8 cellular contexts compared by ENCODE assay signal in the genomic region with DNA sequence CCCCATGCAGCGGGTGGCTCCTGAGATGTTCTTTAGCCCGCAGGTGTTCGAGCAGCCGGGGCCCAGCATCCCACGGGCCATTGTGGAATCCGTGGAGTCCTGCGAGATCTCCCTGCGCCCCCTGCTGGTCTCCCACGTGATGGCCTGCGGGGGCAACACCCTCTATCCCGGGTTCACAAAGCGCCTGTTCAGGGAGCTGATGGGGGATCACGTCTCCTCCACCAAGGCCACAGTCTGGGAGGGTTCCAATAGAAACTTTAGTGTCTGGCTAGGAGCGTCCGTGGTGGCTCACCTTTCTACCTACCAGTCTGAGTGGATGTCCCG.
A peak's percentile ranks its signal among the peaks of the same experiment; 100 is the strongest.
DNase-seq lines count a peak whose midpoint lies in the region; ATAC-seq and TF ChIP-seq lines count a peak whose summit lies in the region.

No MANE protein-coding gene starts in this region.

- intact Hi-C loops in sigmoid colon (cut with DNase I): loop anchor here (10.0 kb wide), 1 partner anchor 161 kb away; no protein-coding TSS in a partner anchor

- H3K27ac Mint-ChIP-seq in activated naive CD4-positive, alpha-beta T cell treated with anti-CD3 and anti-CD28 coated beads, Interleukin-2, amount 10 ng/mL, durations not matched to agents 7 days and 5 days: no peak overlapping the region
- no peak overlapping the region for H3K27ac Mint-ChIP-seq in glutamatergic neuron (ENCODE audit: unreplicated experiment)

- H3K4me1 ChIP-seq in sigmoid colon: peaks cover 0 to 3% (median 0%) of the 10 kb centered on the region in 4 donors

- TF ChIP-seq CTCF in glutamatergic neuron (IDR thresholded peaks at IDR 0.05; ENCODE audit: partially characterized antibody, unreplicated experiment) (peak; percentile 73), sigmoid colon (IDR thresholded peaks at IDR 0.05) (peak in 3 of 4 experiments; percentile 21 to 36 (median 23))

- CTCF ChIA-PET in activated naive CD4-positive, alpha-beta T cell treated with anti-CD3 and anti-CD28 coated beads, Interleukin-2, amount 10 ng/mL, durations not matched to agents 7 days and 5 days (lab: Charles Lee): interaction anchor here (1.3 to 1.7 kb wide), 2 partner anchors 10 to 165 kb away, joined by 3 to 4 read pairs; no protein-coding TSS in a partner anchor

- no peaks in the 10 kb centered on the region for H3K9me3 ChIP-seq in sigmoid colon

- 14 to 35% methylated on average over 16 of the region's 16 CpGs for WGBS in sigmoid colon, 2 donors

- H3K36me3 ChIP-seq in sigmoid colon: no peaks in the 10 kb centered on the region

- no peak overlapping the region for H3K4me3 Mint-ChIP-seq in activated naive CD4-positive, alpha-beta T cell treated with anti-CD3 and anti-CD28 coated beads, Interleukin-2, amount 10 ng/mL, durations not matched to agents 7 days and 5 days
- no peak overlapping the region for H3K4me3 Mint-ChIP-seq in glutamatergic neuron (ENCODE audit: unreplicated experiment)

- peaks cover 6% of the 10 kb centered on the region for H3K27me3 Mint-ChIP-seq in activated naive CD4-positive, alpha-beta T cell treated with anti-CD3 and anti-CD28 coated beads, Interleukin-2, amount 10 ng/mL, durations not matched to agents 7 days and 5 days
- peaks cover 2% of the 10 kb centered on the region for H3K27me3 Mint-ChIP-seq in glutamatergic neuron (ENCODE audit: unreplicated experiment)

- peak; percentile 43 for DNase-seq in activated naive CD4-positive, alpha-beta T cell treated with anti-CD3 and anti-CD28 coated beads, Interleukin-2, amount 10 ng/mL, durations not matched to agents 7 days and 5 days
- no peak for DNase-seq in activated naive CD4-positive, alpha-beta T cell treated with Interleukin-2 at 50 U/mL for 16 hours
- DNase-seq in SK-MEL-5 (ENCODE audit: low read depth, low spot score): peak; percentile 38
- peak; percentile 79 for DNase-seq in glutamatergic neuron
- DNase-seq in sigmoid colon: no peak
- no peak for DNase-seq in NCI-H2081 treated with DMSO at 0.1 percent for 48 hours (lab: John Stamatoyannopoulos, UW)
- no peak for DNase-seq in GDM1 (lab: John Stamatoyannopoulos, UW)

- H3K4me1 Mint-ChIP-seq in activated naive CD4-positive, alpha-beta T cell treated with anti-CD3 and anti-CD28 coated beads, Interleukin-2, amount 10 ng/mL, durations not matched to agents 7 days and 5 days: no peaks in the 10 kb centered on the region
- no peaks in the 10 kb centered on the region for H3K4me1 Mint-ChIP-seq in glutamatergic neuron (ENCODE audit: low read depth, unreplicated experiment)

- no peak for TF ChIP-seq EP300 in sigmoid colon (IDR thresholded peaks at IDR 0.05)

- peaks cover 0 to 30% (median 7%) of the 10 kb centered on the region in 3 donors for H3K27me3 ChIP-seq in sigmoid colon

- ATAC-seq in HG02885 (IDR thresholded peaks at IDR 0.05; ENCODE audit: poor library complexity, unreplicated experiment): no peak

- H3K36me3 Mint-ChIP-seq in activated naive CD4-positive, alpha-beta T cell treated with anti-CD3 and anti-CD28 coated beads, Interleukin-2, amount 10 ng/mL, durations not matched to agents 7 days and 5 days: no peaks in the 10 kb centered on the region
- no peaks in the 10 kb centered on the region for H3K36me3 Mint-ChIP-seq in glutamatergic neuron (ENCODE audit: unreplicated experiment)

- H3K9me3 Mint-ChIP-seq in activated naive CD4-positive, alpha-beta T cell treated with anti-CD3 and anti-CD28 coated beads, Interleukin-2, amount 10 ng/mL, durations not matched to agents 7 days and 5 days: no peaks in the 10 kb centered on the region
- no peaks in the 10 kb centered on the region for H3K9me3 Mint-ChIP-seq in glutamatergic neuron (ENCODE audit: unreplicated experiment)

- in situ Hi-C loops in SK-MEL-5 (cut with HindIII; ENCODE audit: low pct_unique_long_range_greater_than_20kb, low sequenced_read_pairs): no loop called here

- TF ChIP-seq POLR2A in sigmoid colon (IDR thresholded peaks at IDR 0.05): no peak

- H3K27ac ChIP-seq in sigmoid colon: no peak overlapping the region

- no peak overlapping the region for H3K4me3 ChIP-seq in sigmoid colon

Comparison
In these comparisons a context has a peak if more than half of its experiments do, and no peak if none do; other contexts are left out.
1. DNase-seq: peak in activated naive CD4-positive, alpha-beta T cell treated with anti-CD3 and anti-CD28 coated beads, Interleukin-2, amount 10 ng/mL, durations not matched to agents 7 days and 5 days (single experiment), SK-MEL-5 (single experiment) and glutamatergic neuron (single experiment); none in activated naive CD4-positive, alpha-beta T cell treated with Interleukin-2 at 50 U/mL for 16 hours (single experiment), sigmoid colon (single experiment), NCI-H2081 treated with DMSO at 0.1 percent for 48 hours (single experiment) and GDM1 (single experiment).